ENCODE assay signal across 23 cellular contexts in the genomic region with DNA sequence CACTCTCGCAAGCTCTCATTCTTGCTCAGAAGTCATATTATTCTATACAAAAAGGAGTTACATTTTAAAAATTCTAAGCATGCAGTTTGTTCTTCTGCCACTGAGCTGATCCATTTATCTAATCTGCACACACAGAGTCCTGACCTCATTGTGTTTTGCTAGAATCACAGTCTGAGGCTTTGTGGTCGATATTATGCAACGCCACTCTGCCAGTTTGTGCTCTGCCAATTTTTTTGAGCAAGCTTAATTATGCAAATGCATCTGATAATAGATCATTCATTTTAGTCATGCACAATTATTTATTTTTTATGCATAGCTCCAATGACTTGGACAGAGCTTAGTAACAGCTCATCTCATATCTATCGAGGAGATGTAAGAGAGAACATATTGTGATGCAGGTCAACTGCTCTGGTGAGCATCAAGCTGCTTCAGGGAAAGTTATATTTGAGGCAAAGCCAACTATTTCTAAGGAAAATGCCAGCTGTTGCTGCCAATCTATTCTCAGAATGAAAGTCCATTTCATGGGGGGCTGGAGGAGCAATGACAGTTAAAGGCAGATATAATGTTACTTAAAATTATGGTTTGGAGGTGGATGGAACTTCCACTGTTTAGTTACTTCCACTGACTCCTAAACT.
A peak's percentile ranks its signal among the peaks of the same experiment; 100 is the strongest.
DNase-seq lines count a peak whose midpoint lies in the region; ATAC-seq, FAIRE-seq and TF ChIP-seq lines count a peak whose summit lies in the region.
"Had no signal": no experiment of that assay in that cellular context is flagged by ENCODE, and none has a peak within 500 bp of the region (broad histone marks: within the 10 kb centered on the region; RNA-seq: fewer than 3 reads in every experiment).

No MANE protein-coding gene starts in this region.

- H3K4me1 Mint-ChIP-seq in activated T-cell treated with anti-CD3 and anti-CD28 coated beads, Interleukin-2, amount 50 U/mL, for 4 hours (ENCODE audit: low read depth), result no peaks in the 10 kb centered on the region
- H3K4me1 Mint-ChIP-seq: CD8-positive, alpha-beta memory T cell; memory B cell had no signal

- H3K36me3 ChIP-seq in keratinocyte (ENCODE audit: control insufficient read depth in 2 of 2, extremely low read depth in 1 of 2, insufficient read depth in 2 of 2, low read length in 2 of 2), result no peaks in the 10 kb centered on the region
- H3K36me3 ChIP-seq: neutrophil, tibial nerve had no signal

- H3K36me3 Mint-ChIP-seq in activated T-cell treated with anti-CD3 and anti-CD28 coated beads, Interleukin-2, amount 50 U/mL, for 4 hours (ENCODE audit: insufficient read depth), result no peaks in the 10 kb centered on the region
- H3K36me3 Mint-ChIP-seq: activated naive CD4-positive, alpha-beta T cell treated with anti-CD3 and anti-CD28 coated beads, Interleukin-2, amount 50 U/mL, for 72 hours; CD8-positive, alpha-beta memory T cell; memory B cell had no signal

- peak; percentile 75 for FAIRE-seq in keratinocyte (lab: Jason Lieb, UNC)
- no peak for FAIRE-seq in D721Med (lab: Jason Lieb, UNC)
- FAIRE-seq: endometrium, H54, TTC549 had no signal

- H3K4me2 ChIP-seq in keratinocyte (ENCODE audit: control insufficient read depth, extremely low read depth, insufficient read depth, low read depth, low read length), result no peak overlapping the region

- no peak overlapping the region for H3K27ac ChIP-seq in keratinocyte (ENCODE audit: control insufficient read depth, insufficient read depth, low read length)
- H3K27ac ChIP-seq: neutrophil, SK-N-MC, tibial nerve had no signal

- no peak overlapping the region for H3K4me3 ChIP-seq in keratinocyte (ENCODE audit: control insufficient read depth in 2 of 3, extremely low read depth in 1 of 3, insufficient read depth in 2 of 3, low read depth in 1 of 3, low read length in 3 of 3)
- H3K4me3 ChIP-seq: SK-N-MC, tibial nerve had no signal

- no peaks in the 10 kb centered on the region for H3K27me3 ChIP-seq in keratinocyte (ENCODE audit: control insufficient read depth, extremely low read depth, insufficient read depth, low read length)
- H3K27me3 ChIP-seq: neutrophil, tibial nerve had no signal

- H2AFZ ChIP-seq in keratinocyte (ENCODE audit: control insufficient read depth, low read length), result no peak overlapping the region

- no peak overlapping the region for H3K9ac ChIP-seq in keratinocyte (ENCODE audit: control insufficient read depth, extremely low read depth, insufficient read depth, low read length)

- H3K4me1 ChIP-seq in keratinocyte (ENCODE audit: control insufficient read depth, extremely low read depth, insufficient read depth, low read length), result no peaks in the 10 kb centered on the region

- no peaks in the 10 kb centered on the region for H3K9me3 ChIP-seq in keratinocyte (ENCODE audit: control insufficient read depth, low read depth, low read length)
- H3K9me3 ChIP-seq: neutrophil, tibial nerve had no signal

- no peak overlapping the region for H3K4me3 Mint-ChIP-seq in activated T-cell treated with anti-CD3 and anti-CD28 coated beads, Interleukin-2, amount 50 U/mL, for 4 hours
- H3K4me3 Mint-ChIP-seq: CD8-positive, alpha-beta memory T cell; memory B cell had no signal

- no peak for ATAC-seq in HG02852 (IDR thresholded peaks at IDR 0.05; ENCODE audit: unreplicated experiment)
- no peak for ATAC-seq in activated T-cell treated with anti-CD3 and anti-CD28 coated beads, Interleukin-2, amount 50 U/mL, for 4 hours
- ATAC-seq: activated naive CD4-positive, alpha-beta T cell treated with anti-CD3 and anti-CD28 coated beads, Interleukin-2, amount 50 U/mL, for 72 hours had no signal

- H3K79me2 ChIP-seq in keratinocyte (ENCODE audit: control insufficient read depth, insufficient read depth, low read length), result no peaks in the 10 kb centered on the region

- TF ChIP-seq CTCF in keratinocyte (optimal IDR thresholded peaks at IDR 0.05 in 1 of 3, IDR thresholded peaks at IDR 0.05 in 1 of 3, conservative IDR thresholded peaks at IDR 0.05 in 1 of 3; ENCODE audit: extremely low read depth in 1 of 3, insufficient read depth in 2 of 3, low read length in 3 of 3) (peak in 1 of 3 experiments; percentile 27), D721Med (IDR thresholded peaks at IDR 0.05; ENCODE audit: insufficient read depth, missing control alignments) (no peak)

- dilution Hi-C loops in keratinocyte (cut with MboI; ENCODE audit: extremely low pct_ligation_motif_present, low sequenced_read_pairs), result no loop called here

- H3K9me3 Mint-ChIP-seq in activated T-cell treated with anti-CD3 and anti-CD28 coated beads, Interleukin-2, amount 50 U/mL, for 4 hours, result no peaks in the 10 kb centered on the region
- H3K9me3 Mint-ChIP-seq: memory B cell had no signal

- H3K9me1 ChIP-seq in keratinocyte (ENCODE audit: control insufficient read depth, extremely low read depth, insufficient read depth, low read length), result no peaks in the 10 kb centered on the region

- H4K20me1 ChIP-seq in keratinocyte (ENCODE audit: control insufficient read depth, extremely low read depth, insufficient read depth, low read length), result no peaks in the 10 kb centered on the region

- no peaks in the 10 kb centered on the region for H3K27me3 Mint-ChIP-seq in activated T-cell treated with anti-CD3 and anti-CD28 coated beads, Interleukin-2, amount 50 U/mL, for 4 hours (ENCODE audit: low read depth)
- H3K27me3 Mint-ChIP-seq: memory B cell had no signal

- peak; percentile 56 for DNase-seq in Ammon's horn (ENCODE audit: low spot score)
- DNase-seq in NCI-H1694 (lab: John Stamatoyannopoulos, UW), result peak; percentile 28
- peak; percentile 75 for DNase-seq in astrocyte of the hippocampus (ENCODE audit: low read depth, low spot score)
- DNase-seq in keratinocyte (ENCODE audit: low read depth, low spot score), result no peak
- no peak for DNase-seq in D721Med (ENCODE audit: insufficient read length, low spot score)
- no peak for DNase-seq in DMS79 treated with DMSO at 0.1 percent for 48 hours (lab: John Stamatoyannopoulos, UW)
- no peak for DNase-seq in activated T-cell treated with anti-CD3 and anti-CD28 coated beads, Interleukin-2, amount 50 U/mL, for 4 hours
- DNase-seq: activated CD4-positive, alpha-beta T cell treated with anti-CD3 and anti-CD28 coated beads, Interleukin-2, amount 50 U/mL, for 4 hours; activated T-cell treated with anti-CD3 and anti-CD28 coated beads, Interleukin-2, amount 50 U/mL, for 1 hour; CD8-positive, alpha-beta memory T cell; cerebellar nuclear complex; EL; NCI-H1092; stimulated activated CD4-positive, alpha-beta T cell treated with anti-CD3 and anti-CD28 coated beads, Interleukin-4, amount 100 ng/mL, for 4 hours had no signal

Comparison
In these comparisons a context has a peak if more than half of its experiments do, and no peak if none do; other contexts are left out.
1. DNase-seq: peak in Ammon's horn (single experiment), NCI-H1694 (single experiment) and astrocyte of the hippocampus (single experiment); none in keratinocyte (single experiment), D721Med (single experiment), DMS79 treated with DMSO at 0.1 percent for 48 hours (single experiment) and activated T-cell treated with anti-CD3 and anti-CD28 coated beads, Interleukin-2, amount 50 U/mL, for 4 hours (single experiment).